In genomic region chr16:54426550-54426843, GRCh38 we compare ENCODE assay signal across 15 cellular contexts.
DNase-seq lines count a peak whose midpoint lies in the region; ATAC-seq and TF ChIP-seq lines count a peak whose summit lies in the region.
"Had no signal": no experiment of that assay in that cellular context is flagged by ENCODE, and none has a peak within 500 bp of the region (broad histone marks: within the 10 kb centered on the region; RNA-seq: fewer than 3 reads in every experiment).

No MANE protein-coding gene starts in this region.

- peaks cover 70% of the 10 kb centered on the region for H3F3A ChIP-seq in PC-9 (ENCODE audit: insufficient read depth, low read depth)

- peaks cover 7% of the 10 kb centered on the region for H3K9me3 Mint-ChIP-seq in activated CD4-positive, alpha-beta T cell treated with anti-CD3 and anti-CD28 coated beads for 36 hours (ENCODE audit: low read depth)
- peaks cover 5% of the 10 kb centered on the region for H3K9me3 Mint-ChIP-seq in activated CD4-positive, alpha-beta memory T cell treated with anti-CD3 and anti-CD28 coated beads for 36 hours
- H3K9me3 Mint-ChIP-seq: HFFc6 had no signal

- H3K4me3 ChIP-seq in HEK293 (ENCODE audit: low read depth, low read length) = no peak overlapping the region
- no peak overlapping the region for H3K4me3 ChIP-seq in PC-9
- peak overlapping the region; percentile 21 for H3K4me3 ChIP-seq in parathyroid adenoma (ENCODE audit: low read depth, low read length)
- H3K4me3 ChIP-seq: A549, HAP-1 had no signal

- DNase-seq in PC-9 (no peak), CD1c-positive myeloid dendritic cell (ENCODE audit: extremely low spot score) (no peak), medulla oblongata (ENCODE audit: extremely low spot score) (no peak)
- DNase-seq in activated CD4-positive, alpha-beta T cell treated with anti-CD3 and anti-CD28 coated beads for 36 hours = no peak
- DNase-seq in activated CD4-positive, alpha-beta memory T cell treated with anti-CD3 and anti-CD28 coated beads for 36 hours = no peak
- DNase-seq: BE2C; CD4-positive, CD25-positive, alpha-beta regulatory T cell; DMS53; GF-D8; HFFc6 had no signal

- H3K4me3 Mint-ChIP-seq in activated CD4-positive, alpha-beta T cell treated with anti-CD3 and anti-CD28 coated beads for 36 hours = no peak overlapping the region
- H3K4me3 Mint-ChIP-seq in activated CD4-positive, alpha-beta memory T cell treated with anti-CD3 and anti-CD28 coated beads for 36 hours = no peak overlapping the region
- H3K4me3 Mint-ChIP-seq: CD4-positive, CD25-positive, alpha-beta regulatory T cell; HFFc6 had no signal

- no peak overlapping the region for H3K9ac ChIP-seq in parathyroid adenoma

- H3K27ac Mint-ChIP-seq in activated CD4-positive, alpha-beta T cell treated with anti-CD3 and anti-CD28 coated beads for 36 hours = no peak overlapping the region
- H3K27ac Mint-ChIP-seq in activated CD4-positive, alpha-beta memory T cell treated with anti-CD3 and anti-CD28 coated beads for 36 hours = no peak overlapping the region
- H3K27ac Mint-ChIP-seq: CD4-positive, CD25-positive, alpha-beta regulatory T cell; HFFc6 had no signal

- intact Hi-C loops in PC-9 (cut with micrococcal nuclease; ENCODE audit: unreplicated experiment) = loop anchor here (10.0 kb wide), 1 partner anchor 232 kb away; no protein-coding TSS in a partner anchor
- intact Hi-C loops in activated CD4-positive, alpha-beta T cell treated with anti-CD3 and anti-CD28 coated beads for 36 hours (cut with DNase I, micrococcal nuclease) = no loop called here
- intact Hi-C loops in activated CD4-positive, alpha-beta memory T cell treated with anti-CD3 and anti-CD28 coated beads for 36 hours (cut with micrococcal nuclease) = no loop called here

- H3K27me3 ChIP-seq in PC-9 (ENCODE audit: insufficient read depth, low read depth) (no peaks in the 10 kb centered on the region), parathyroid adenoma (ENCODE audit: control insufficient read depth, insufficient read depth, low read length) (no peaks in the 10 kb centered on the region)

- no peak for TF ChIP-seq CTCF in HEK293 (tag by site-specific recombination; IDR thresholded peaks at IDR 0.05)
- no peak for TF ChIP-seq CTCF in PC-9 (conservative IDR thresholded peaks at IDR 0.05)
- no peak for TF ChIP-seq CTCF in parathyroid adenoma (IDR thresholded peaks at IDR 0.05)

- no peaks in the 10 kb centered on the region for H3K9me2 ChIP-seq in PC-9 (ENCODE audit: insufficient read depth)

- POLR2A ChIA-PET in HEK293 (lab: Yijun Ruan, JAX) = no interaction called here
- POLR2A ChIA-PET in PC-9 (lab: Charles Lee; ENCODE audit: unreplicated experiment) = no interaction called here
- POLR2A ChIA-PET in activated CD4-positive, alpha-beta T cell treated with anti-CD3 and anti-CD28 coated beads for 36 hours (lab: Charles Lee) = no interaction called here
- POLR2A ChIA-PET in activated CD4-positive, alpha-beta memory T cell treated with anti-CD3 and anti-CD28 coated beads for 36 hours (lab: Charles Lee) = interaction anchor here (0.6 kb wide), 1 partner anchor 201 kb away, joined by 4 read pairs; no protein-coding TSS in a partner anchor

- H3K27ac ChIP-seq in HEK293 (ENCODE audit: extremely low read depth, low read depth, low read length) (no peak overlapping the region), PC-9 (peak overlapping the region; percentile 56), parathyroid adenoma (peak overlapping the region; percentile 67)
- H3K27ac ChIP-seq: A549, HL-60 had no signal

- no peaks in the 10 kb centered on the region for H3K9me3 ChIP-seq in HEK293 (ENCODE audit: control insufficient read depth, insufficient read depth, low read depth, low read length)
- H3K9me3 ChIP-seq in PC-9 (ENCODE audit: insufficient read depth, low read depth) = peaks cover 3% of the 10 kb centered on the region; the same call in 1 of the 2 replicates
- no peaks in the 10 kb centered on the region for H3K9me3 ChIP-seq in parathyroid adenoma (ENCODE audit: control insufficient read depth, low read length)
- H3K9me3 ChIP-seq: BE2C had no signal

- H3K36me3 ChIP-seq in HEK293 (ENCODE audit: control insufficient read depth in 2 of 2, insufficient read depth in 1 of 2, low read length in 2 of 2) = no peaks in the 10 kb centered on the region
- no peaks in the 10 kb centered on the region for H3K36me3 ChIP-seq in PC-9 (ENCODE audit: low read depth)
- H3K36me3 ChIP-seq in parathyroid adenoma (ENCODE audit: control insufficient read depth, insufficient read depth, low read length) = no peaks in the 10 kb centered on the region
- H3K36me3 ChIP-seq: BE2C, HAP-1 had no signal

- BruUV-seq in PC-9 (replicated peaks; lab: Mats Ljungman, UMichigan) = no TSS peak

- H3K36me3 Mint-ChIP-seq in activated CD4-positive, alpha-beta T cell treated with anti-CD3 and anti-CD28 coated beads for 36 hours (ENCODE audit: low read depth) = no peaks in the 10 kb centered on the region
- no peaks in the 10 kb centered on the region for H3K36me3 Mint-ChIP-seq in activated CD4-positive, alpha-beta memory T cell treated with anti-CD3 and anti-CD28 coated beads for 36 hours
- H3K36me3 Mint-ChIP-seq: CD4-positive, CD25-positive, alpha-beta regulatory T cell had no signal

- H3K79me2 ChIP-seq in PC-9 (ENCODE audit: low read depth) (no peaks in the 10 kb centered on the region), parathyroid adenoma (no peaks in the 10 kb centered on the region)

- CTCF ChIA-PET in HEK293 (lab: Yijun Ruan, JAX) (no interaction called here), PC-9 (lab: Charles Lee) (no interaction called here)
- CTCF ChIA-PET in activated CD4-positive, alpha-beta T cell treated with anti-CD3 and anti-CD28 coated beads for 36 hours (lab: Charles Lee) = no interaction called here
- CTCF ChIA-PET in activated CD4-positive, alpha-beta memory T cell treated with anti-CD3 and anti-CD28 coated beads for 36 hours (lab: Charles Lee) = no interaction called here

- H3K4me1 Mint-ChIP-seq in activated CD4-positive, alpha-beta T cell treated with anti-CD3 and anti-CD28 coated beads for 36 hours = peaks cover 4% of the 10 kb centered on the region
- H3K4me1 Mint-ChIP-seq in activated CD4-positive, alpha-beta memory T cell treated with anti-CD3 and anti-CD28 coated beads for 36 hours (ENCODE audit: low read depth) = no peaks in the 10 kb centered on the region

- no peaks in the 10 kb centered on the region for H4K20me1 ChIP-seq in PC-9 (ENCODE audit: insufficient read depth)

- no peak for ATAC-seq in activated CD4-positive, alpha-beta T cell treated with anti-CD3 and anti-CD28 coated beads for 36 hours
- ATAC-seq: A549 had no signal

- H3K4me1 ChIP-seq in HEK293 (ENCODE audit: control insufficient read depth, insufficient read depth, low read length) (no peaks in the 10 kb centered on the region), PC-9 (replicated peaks; ENCODE audit: insufficient read depth) (peaks cover 79% of the 10 kb centered on the region), parathyroid adenoma (peaks cover 48% of the 10 kb centered on the region)
- H3K4me1 ChIP-seq: BE2C, HAP-1 had no signal

- H3K4me2 ChIP-seq in PC-9 (peak overlapping the region; percentile 67), parathyroid adenoma (ENCODE audit: low read length) (no peak overlapping the region)
- H3K4me2 ChIP-seq: A549 had no signal

- peaks cover 32% of the 10 kb centered on the region for H3K27me3 Mint-ChIP-seq in activated CD4-positive, alpha-beta T cell treated with anti-CD3 and anti-CD28 coated beads for 36 hours
- peaks cover 15% of the 10 kb centered on the region for H3K27me3 Mint-ChIP-seq in activated CD4-positive, alpha-beta memory T cell treated with anti-CD3 and anti-CD28 coated beads for 36 hours

- H2AFZ ChIP-seq in PC-9 (no peak overlapping the region), parathyroid adenoma (peak overlapping the region; percentile 36)

TF ChIP-seq in HEK293, 187 proteins besides CTCF, POLR2A, EP300 and RAD21 (continues in another document):
- TF ChIP-seq KLF17 (tag by site-specific recombination; IDR thresholded peaks at IDR 0.05) = no peak
- no peak for TF ChIP-seq ZBTB49 (tag by site-specific recombination; IDR thresholded peaks at IDR 0.05; ENCODE audit: low read depth)
- peak; percentile 43; the same call in 1 of the 2 replicates for TF ChIP-seq ZFHX2 (tag by site-specific recombination; conservative IDR thresholded peaks at IDR 0.05)
- no peak for TF ChIP-seq ZNF830 (tag by site-specific recombination; IDR thresholded peaks at IDR 0.05; ENCODE audit: low read depth)
- TF ChIP-seq ZNF350 (tag by site-specific recombination; IDR thresholded peaks at IDR 0.05) = no peak
- no peak for TF ChIP-seq SALL2 (tag by site-specific recombination; IDR thresholded peaks at IDR 0.05; ENCODE audit: borderline replicate concordance)
- no peak for TF ChIP-seq SP7 (tag by site-specific recombination; IDR thresholded peaks at IDR 0.05)
